In genomic region chr4:66604192-66604591, GRCh38 we compare ENCODE assay signal across 18 cellular contexts.
DNase-seq lines count a peak whose midpoint lies in the region; ATAC-seq, FAIRE-seq and TF ChIP-seq lines count a peak whose summit lies in the region.
"Had no signal": no experiment of that assay in that cellular context is flagged by ENCODE, and none has a peak within 500 bp of the region (broad histone marks: within the 10 kb centered on the region; RNA-seq: fewer than 3 reads in every experiment).

No MANE protein-coding gene starts in this region.

- no peak overlapping the region for H3K4me3 ChIP-seq in pancreas
- H3K4me3 ChIP-seq: GM23248, HAP-1 had no signal

- CTCF ChIA-PET in MCF 10A (lab: Yijun Ruan, JAX): interaction anchor here (0.9 kb wide), 1 partner anchor 24 kb away, joined by 3 read pairs; no protein-coding TSS in a partner anchor

- no peak overlapping the region for H3K27ac ChIP-seq in pancreas
- H3K27ac ChIP-seq: C4-2B, GM23248 had no signal

- ATAC-seq in GM18873 (IDR thresholded peaks at IDR 0.05; ENCODE audit: low FRiP score, unreplicated experiment) (peak; percentile 56), HG02981 (IDR thresholded peaks at IDR 0.05; ENCODE audit: unreplicated experiment) (peak; percentile 56), HG03457 (IDR thresholded peaks at IDR 0.05; ENCODE audit: unreplicated experiment) (peak; percentile 65), pancreas (no peak)

- DNase-seq in MCF 10A (ENCODE audit: unreplicated experiment): no peak
- no peak for DNase-seq in GM12892 (ENCODE audit: insufficient read length)
- DNase-seq in NCI-H510A treated with DMSO at 0.1 percent for 48 hours (lab: John Stamatoyannopoulos, UW): no peak
- no peak for DNase-seq in pancreas
- DNase-seq: AML-193; Caco-2; CD4-positive, alpha-beta T cell; GDM1; GM23248; Kasumi-1; KG1 had no signal

- no peak for TF ChIP-seq POLR2A in GM12892 (IDR thresholded peaks at IDR 0.05; ENCODE audit: low read depth, low read length)

- no TSS peak for BruUV-seq in MCF 10A (replicated peaks; lab: Mats Ljungman, UMichigan)

- H3K27me3 ChIP-seq in pancreas: no peaks in the 10 kb centered on the region

- intact Hi-C loops in MCF 10A (cut with micrococcal nuclease): no loop called here
- intact Hi-C loops in pancreas (cut with DNase I): no loop called here

- H3K36me3 ChIP-seq in pancreas: no peaks in the 10 kb centered on the region
- H3K36me3 ChIP-seq: HAP-1 had no signal

- no peak overlapping the region for H3K27ac Mint-ChIP-seq in MCF 10A (ENCODE audit: low read depth, unreplicated experiment)
- H3K27ac Mint-ChIP-seq: CD4-positive, alpha-beta T cell had no signal

- H3K4me3 Mint-ChIP-seq in MCF 10A (ENCODE audit: unreplicated experiment): no peak overlapping the region
- H3K4me3 Mint-ChIP-seq: CD4-positive, alpha-beta T cell had no signal

- H3K9me3 ChIP-seq in pancreas: no peaks in the 10 kb centered on the region
- H3K9me3 ChIP-seq: Caco-2, HAP-1 had no signal

- POLR2A ChIA-PET in MCF 10A (lab: Yijun Ruan, JAX): no interaction called here

- H3K4me1 Mint-ChIP-seq in MCF 10A (ENCODE audit: insufficient read depth, unreplicated experiment): no peaks in the 10 kb centered on the region

- no peaks in the 10 kb centered on the region for H3K9me3 Mint-ChIP-seq in MCF 10A (ENCODE audit: unreplicated experiment)

- FAIRE-seq in GM12892 (lab: Jason Lieb, UNC) (no peak), pancreas (lab: Jason Lieb, UNC) (no peak)
- FAIRE-seq: A204.1, D721Med had no signal

- TF ChIP-seq CTCF in MCF 10A (IDR thresholded peaks at IDR 0.05; ENCODE audit: unreplicated experiment) (no peak), pancreas (IDR thresholded peaks at IDR 0.05) (no peak)

- H3K27me3 Mint-ChIP-seq in MCF 10A (ENCODE audit: insufficient read depth, unreplicated experiment): no peaks in the 10 kb centered on the region
- H3K27me3 Mint-ChIP-seq: CD4-positive, alpha-beta T cell had no signal

- H3K4me1 ChIP-seq in pancreas: no peaks in the 10 kb centered on the region
- H3K4me1 ChIP-seq: Caco-2 had no signal

- H3K36me3 Mint-ChIP-seq in MCF 10A (ENCODE audit: insufficient read depth, unreplicated experiment): no peaks in the 10 kb centered on the region

Comparison
In these comparisons a context has a peak if more than half of its experiments do, and no peak if none do; other contexts are left out.
1. ATAC-seq: peak in GM18873 (single experiment), HG02981 (single experiment) and HG03457 (single experiment); none in pancreas (0 of 4).